ENCODE assay signal across 15 cellular contexts in the genomic region with DNA sequence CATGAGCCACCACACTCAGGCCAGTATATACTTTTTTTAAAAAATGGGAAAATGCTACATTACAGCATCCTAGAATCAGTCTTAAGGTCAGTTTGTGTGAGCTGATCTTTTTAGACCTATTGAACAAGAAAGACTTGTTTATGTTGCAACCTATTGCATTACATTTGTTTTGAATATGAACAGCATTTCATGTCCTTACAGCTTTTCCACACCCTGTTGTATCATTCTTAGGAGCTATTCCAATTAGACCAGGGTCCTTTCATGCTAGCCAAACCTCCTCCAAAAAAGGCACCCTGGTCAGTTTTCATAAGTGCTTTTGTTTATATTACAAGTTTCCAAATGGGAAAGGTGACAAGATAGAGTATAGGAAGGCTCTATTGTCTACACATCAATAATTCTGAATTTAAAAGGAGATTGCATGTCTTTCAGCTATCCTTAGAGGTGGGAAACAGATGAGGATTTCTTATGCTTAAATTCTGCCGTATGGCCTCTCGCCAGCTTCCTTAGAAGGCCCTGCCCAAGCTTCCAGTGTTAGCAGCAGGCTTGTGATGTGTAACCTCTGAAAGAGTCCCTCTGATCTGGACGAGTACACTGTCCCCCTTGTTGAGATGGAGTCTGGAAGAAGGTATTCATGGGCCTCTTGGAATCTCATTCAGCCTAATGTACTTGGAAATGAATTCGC.
"Had no signal": no experiment of that assay in that cellular context is flagged by ENCODE, and none has a peak within 500 bp of the region (broad histone marks: within the 10 kb centered on the region; RNA-seq: fewer than 3 reads in every experiment).

No MANE protein-coding gene starts in this region.

- DNase-seq: activated CD4-positive, CD25-positive, alpha-beta regulatory T cell treated with anti-CD3 and anti-CD28 coated beads, Interleukin-2, amount 50 U/mL, for 72 hours; activated gamma-delta T cell treated with Interleukin-2 at 50 U/mL for 16 hours; effector CD8-positive, alpha-beta T cell; gastrocnemius medialis; heart right ventricle; left ventricle myocardium superior; naive thymus-derived CD4-positive, alpha-beta T cell; ovary; stimulated activated naive B cell treated with anti-CD40 and anti-IgM and Interleukin-4, amounts not matched to agents 10 μg/mL and 1 μg/mL and 100 μg/mL, for 72 hours; thyroid gland had no signal

- H3K27me3 Mint-ChIP-seq: dendritic cell treated with granulocyte-macrophage colony-stimulating factor and Interleukin-4, amounts not matched to agents 40 ng/mL and 50 ng/mL, for 4 days; memory B cell; naive thymus-derived CD4-positive, alpha-beta T cell; stimulated activated naive B cell treated with anti-CD40 and anti-IgM and Interleukin-4, amounts not matched to agents 10 μg/mL and 1 μg/mL and 100 μg/mL, for 72 hours had no signal

- H3K27ac Mint-ChIP-seq: activated naive CD4-positive, alpha-beta T cell treated with anti-CD3 and anti-CD28 coated beads, Interleukin-2, amount 50 U/mL, for 72 hours; activated T-helper 1 cell treated with anti-CD3 and anti-CD28 coated beads, Interleukin-12 subunit alpha, Interleukin-12 subunit beta, Interleukin-2, Interleukin-4 antibody, amounts not matched to agents 30 ng/mL and 10 ng/mL and 1 ng/mL, durations not matched to agents 14 hours and 24 hours and 36 hours; dendritic cell treated with granulocyte-macrophage colony-stimulating factor and Interleukin-4, amounts not matched to agents 40 ng/mL and 50 ng/mL, for 4 days; memory B cell; naive thymus-derived CD4-positive, alpha-beta T cell; stimulated activated naive B cell treated with anti-CD40 and anti-IgM and Interleukin-4, amounts not matched to agents 10 μg/mL and 1 μg/mL and 100 μg/mL, for 72 hours had no signal

- H3K4me1 Mint-ChIP-seq: memory B cell; naive thymus-derived CD4-positive, alpha-beta T cell; stimulated activated naive B cell treated with anti-CD40 and anti-IgM and Interleukin-4, amounts not matched to agents 10 μg/mL and 1 μg/mL and 100 μg/mL, for 72 hours had no signal

- H3K36me3 ChIP-seq: cardiac muscle cell, gastrocnemius medialis, heart right ventricle, ovary, thyroid gland had no signal

- ATAC-seq: activated naive CD4-positive, alpha-beta T cell treated with anti-CD3 and anti-CD28 coated beads, Interleukin-2, amount 50 U/mL, for 72 hours; gastrocnemius medialis; left ventricle myocardium superior; naive thymus-derived CD4-positive, alpha-beta T cell; stimulated activated naive B cell treated with anti-CD40 and anti-IgM and Interleukin-4, amounts not matched to agents 10 μg/mL and 1 μg/mL and 100 μg/mL, for 72 hours had no signal

- H3K36me3 Mint-ChIP-seq: activated naive CD4-positive, alpha-beta T cell treated with anti-CD3 and anti-CD28 coated beads, Interleukin-2, amount 50 U/mL, for 72 hours; memory B cell; naive thymus-derived CD4-positive, alpha-beta T cell; stimulated activated naive B cell treated with anti-CD40 and anti-IgM and Interleukin-4, amounts not matched to agents 10 μg/mL and 1 μg/mL and 100 μg/mL, for 72 hours had no signal

- H3K9me3 ChIP-seq: gastrocnemius medialis, heart right ventricle, ovary, thyroid gland had no signal

- H3K4me1 ChIP-seq: gastrocnemius medialis, thyroid gland had no signal

- H3K9me3 Mint-ChIP-seq: activated naive CD4-positive, alpha-beta T cell treated with anti-CD3 and anti-CD28 coated beads, Interleukin-2, amount 50 U/mL, for 72 hours; activated T-helper 1 cell treated with anti-CD3 and anti-CD28 coated beads, Interleukin-12 subunit alpha, Interleukin-12 subunit beta, Interleukin-2, Interleukin-4 antibody, amounts not matched to agents 30 ng/mL and 10 ng/mL and 1 ng/mL, durations not matched to agents 14 hours and 24 hours and 36 hours; dendritic cell treated with granulocyte-macrophage colony-stimulating factor and Interleukin-4, amounts not matched to agents 40 ng/mL and 50 ng/mL, for 4 days; memory B cell; naive thymus-derived CD4-positive, alpha-beta T cell; stimulated activated naive B cell treated with anti-CD40 and anti-IgM and Interleukin-4, amounts not matched to agents 10 μg/mL and 1 μg/mL and 100 μg/mL, for 72 hours had no signal

- H3K27me3 ChIP-seq: cardiac muscle cell, gastrocnemius medialis, ovary, thyroid gland had no signal

- H3K4me3 ChIP-seq: cardiac muscle cell, gastrocnemius medialis, heart right ventricle, ovary, thyroid gland had no signal

- H3K27ac ChIP-seq: cardiac muscle cell, gastrocnemius medialis, ovary, thyroid gland had no signal

- H3K4me3 Mint-ChIP-seq: activated T-helper 1 cell treated with anti-CD3 and anti-CD28 coated beads, Interleukin-12 subunit alpha, Interleukin-12 subunit beta, Interleukin-2, Interleukin-4 antibody, amounts not matched to agents 30 ng/mL and 10 ng/mL and 1 ng/mL, durations not matched to agents 14 hours and 24 hours and 36 hours; dendritic cell treated with granulocyte-macrophage colony-stimulating factor and Interleukin-4, amounts not matched to agents 40 ng/mL and 50 ng/mL, for 4 days; memory B cell; naive thymus-derived CD4-positive, alpha-beta T cell; stimulated activated naive B cell treated with anti-CD40 and anti-IgM and Interleukin-4, amounts not matched to agents 10 μg/mL and 1 μg/mL and 100 μg/mL, for 72 hours had no signal
